ENCODE assay signal across 20 cellular contexts in the genomic region with DNA sequence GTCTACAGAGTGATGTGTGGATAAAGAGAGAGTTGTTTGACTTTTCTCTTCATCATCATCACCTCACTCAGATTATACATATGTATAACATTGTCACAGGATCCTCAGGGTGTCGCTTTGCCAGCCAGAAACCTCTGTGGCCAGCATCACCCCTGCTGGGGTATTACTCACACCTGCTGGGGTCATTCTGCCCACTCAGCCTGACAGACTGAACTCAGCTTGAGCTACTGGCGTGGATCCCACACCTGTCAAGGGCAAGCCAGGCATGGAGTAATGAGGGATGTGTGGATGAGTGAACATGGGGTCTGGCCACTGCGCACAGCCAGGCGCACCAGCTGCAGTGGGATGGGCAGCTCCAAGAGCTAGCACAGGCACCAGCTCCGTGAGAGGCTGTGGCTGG.
A peak's percentile ranks its signal among the peaks of the same experiment; 100 is the strongest.
DNase-seq lines count a peak whose midpoint lies in the region; ATAC-seq and TF ChIP-seq lines count a peak whose summit lies in the region.
"Had no signal": no experiment of that assay in that cellular context is flagged by ENCODE, and none has a peak within 500 bp of the region (broad histone marks: within the 10 kb centered on the region; RNA-seq: fewer than 3 reads in every experiment).

No MANE protein-coding gene starts in this region.

- POLR2A ChIA-PET in HEK293T (lab: Yijun Ruan, JAX), result no interaction called here

- peak; percentile 31 for DNase-seq in NCI-H748 (lab: John Stamatoyannopoulos, UW; ENCODE audit: unreplicated experiment)
- DNase-seq in NCI-H748 treated with DMSO at 0.1 percent for 48 hours (lab: John Stamatoyannopoulos, UW), result no peak
- peak; percentile 23 for DNase-seq in SHP77 treated with DMSO at 0.1 percent for 48 hours (lab: John Stamatoyannopoulos, UW)
- DNase-seq in glomerular visceral epithelial cell (ENCODE audit: extremely low spot score), result peak; percentile 21
- DNase-seq in HuH-7 (ENCODE audit: low spot score), result no peak
- no peak for DNase-seq in HEK293T (ENCODE audit: extremely low spot score)
- no peak for DNase-seq in NCI-H510A treated with DMSO at 0.1 percent for 48 hours (lab: John Stamatoyannopoulos, UW)
- DNase-seq: 8988T; CD4-positive, CD25-positive, alpha-beta regulatory T cell; DMS153; NCI-H1417 treated with DMSO at 0.1 percent for 48 hours; NCI-H2029; NCI-H345; NCI-H526 treated with DMSO at 0.1 percent for 48 hours; PC-3; SW 1271 had no signal

- CTCF ChIA-PET in HEK293T (lab: Yijun Ruan, JAX), result no interaction called here

- no peak for ATAC-seq in HG03097 (IDR thresholded peaks at IDR 0.05; ENCODE audit: low FRiP score, unreplicated experiment)
- ATAC-seq: GM12878, GM23338, HCT116, PC-3 had no signal

TF ChIP-seq in HEK293T, 16 proteins besides CTCF, POLR2A, EP300 and RAD21:
- no peak for TF ChIP-seq SP1 (IDR thresholded peaks at IDR 0.05)
- no peak for TF ChIP-seq NFRKB (IDR thresholded peaks at IDR 0.05)
- TF ChIP-seq L3MBTL2 (conservative IDR thresholded peaks at IDR 0.05), result no peak
- TF ChIP-seq, protein P1, sequence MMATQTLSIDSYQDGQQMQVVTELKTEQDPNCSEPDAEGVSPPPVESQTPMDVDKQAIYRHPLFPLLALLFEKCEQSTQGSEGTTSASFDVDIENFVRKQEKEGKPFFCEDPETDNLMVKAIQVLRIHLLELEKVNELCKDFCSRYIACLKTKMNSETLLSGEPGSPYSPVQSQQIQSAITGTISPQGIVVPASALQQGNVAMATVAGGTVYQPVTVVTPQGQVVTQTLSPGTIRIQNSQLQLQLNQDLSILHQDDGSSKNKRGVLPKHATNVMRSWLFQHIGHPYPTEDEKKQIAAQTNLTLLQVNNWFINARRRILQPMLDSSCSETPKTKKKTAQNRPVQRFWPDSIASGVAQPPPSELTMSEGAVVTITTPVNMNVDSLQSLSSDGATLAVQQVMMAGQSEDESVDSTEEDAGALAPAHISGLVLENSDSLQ (IDR thresholded peaks at IDR 0.05), result no peak
- no peak for TF ChIP-seq FOXM1 (IDR thresholded peaks at IDR 0.05; ENCODE audit: borderline replicate concordance)
- TF ChIP-seq FOXA1 (IDR thresholded peaks at IDR 0.05), result no peak
- no peak for TF ChIP-seq HDGF (IDR thresholded peaks at IDR 0.05; ENCODE audit: borderline replicate concordance)
- TF ChIP-seq TARDBP (IDR thresholded peaks at IDR 0.05), result no peak
- TF ChIP-seq BHLHE40 (IDR thresholded peaks at IDR 0.05; ENCODE audit: borderline replicate concordance), result no peak
- TF ChIP-seq SUZ12 (IDR thresholded peaks at IDR 0.05), result no peak
- no peak for TF ChIP-seq ELF4 (IDR thresholded peaks at IDR 0.05)
- TF ChIP-seq ARNT (IDR thresholded peaks at IDR 0.05), result no peak
- TF ChIP-seq LEF1 (IDR thresholded peaks at IDR 0.05; ENCODE audit: borderline replicate concordance), result no peak
- TF ChIP-seq FOXK2 (IDR thresholded peaks at IDR 0.05), result no peak
- no peak for TF ChIP-seq ZNF384 (IDR thresholded peaks at IDR 0.05)
- no peak for TF ChIP-seq CTBP1 (IDR thresholded peaks at IDR 0.05; ENCODE audit: borderline replicate concordance)

Comparison
In these comparisons a context has a peak if more than half of its experiments do, and no peak if none do; other contexts are left out.
1. DNase-seq: peak in NCI-H748 (single experiment), SHP77 treated with DMSO at 0.1 percent for 48 hours (single experiment) and glomerular visceral epithelial cell (single experiment); none in NCI-H748 treated with DMSO at 0.1 percent for 48 hours (single experiment), HuH-7 (single experiment), HEK293T (single experiment) and NCI-H510A treated with DMSO at 0.1 percent for 48 hours (single experiment).